In the genomic region with DNA sequence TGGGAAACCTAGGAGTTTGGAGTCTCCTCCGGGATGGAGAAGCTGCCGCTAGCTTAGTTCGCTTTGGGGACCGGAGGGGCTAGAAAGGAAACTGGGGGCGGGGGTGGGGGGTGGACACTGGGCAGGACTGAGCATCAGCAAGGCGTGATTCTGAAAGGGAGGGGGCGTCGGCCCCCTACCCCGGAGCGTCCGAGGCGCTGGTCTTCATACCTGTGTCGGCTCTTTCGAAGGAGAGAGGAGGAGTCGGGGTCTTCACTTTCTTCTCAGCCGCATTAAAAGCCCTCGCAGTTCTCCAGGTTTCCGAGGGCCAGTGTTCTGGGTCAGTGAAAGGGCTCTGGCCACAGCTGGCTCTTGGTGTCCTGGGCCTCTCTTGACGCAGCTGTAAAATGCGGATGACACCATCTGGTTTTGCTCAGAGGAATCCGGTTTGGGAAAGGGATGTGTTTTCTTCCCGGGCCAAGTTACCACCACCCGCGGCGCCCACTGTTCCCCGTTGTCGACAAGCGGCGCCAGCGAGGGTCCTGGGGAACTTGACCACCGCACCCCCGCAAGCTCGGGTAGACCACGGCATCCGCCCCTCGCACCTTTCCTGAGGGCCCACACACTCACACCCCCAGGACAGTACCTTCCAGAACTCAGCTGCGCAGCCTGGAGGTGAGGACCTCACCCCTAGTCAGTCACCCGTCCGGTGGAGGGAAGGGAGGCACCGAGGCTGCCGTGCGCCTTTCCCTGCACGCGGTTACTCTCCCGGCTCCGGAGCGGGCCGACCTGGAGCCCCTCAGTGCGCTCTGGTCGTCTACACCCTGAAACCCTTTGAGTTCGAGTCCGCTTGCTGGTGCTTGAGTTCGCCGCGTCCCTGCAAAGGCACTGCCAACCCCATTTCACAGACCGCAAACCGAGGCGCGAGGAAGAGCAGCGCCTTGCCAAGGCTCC, we compare ENCODE assay signal across 2 cellular contexts.
TF ChIP-seq lines count a peak whose summit lies in the region.

No MANE protein-coding gene starts in this region.

TF ChIP-seq in SK-N-SH, 30 proteins besides CTCF, POLR2A, EP300 and RAD21:
- TF ChIP-seq, protein P1, sequence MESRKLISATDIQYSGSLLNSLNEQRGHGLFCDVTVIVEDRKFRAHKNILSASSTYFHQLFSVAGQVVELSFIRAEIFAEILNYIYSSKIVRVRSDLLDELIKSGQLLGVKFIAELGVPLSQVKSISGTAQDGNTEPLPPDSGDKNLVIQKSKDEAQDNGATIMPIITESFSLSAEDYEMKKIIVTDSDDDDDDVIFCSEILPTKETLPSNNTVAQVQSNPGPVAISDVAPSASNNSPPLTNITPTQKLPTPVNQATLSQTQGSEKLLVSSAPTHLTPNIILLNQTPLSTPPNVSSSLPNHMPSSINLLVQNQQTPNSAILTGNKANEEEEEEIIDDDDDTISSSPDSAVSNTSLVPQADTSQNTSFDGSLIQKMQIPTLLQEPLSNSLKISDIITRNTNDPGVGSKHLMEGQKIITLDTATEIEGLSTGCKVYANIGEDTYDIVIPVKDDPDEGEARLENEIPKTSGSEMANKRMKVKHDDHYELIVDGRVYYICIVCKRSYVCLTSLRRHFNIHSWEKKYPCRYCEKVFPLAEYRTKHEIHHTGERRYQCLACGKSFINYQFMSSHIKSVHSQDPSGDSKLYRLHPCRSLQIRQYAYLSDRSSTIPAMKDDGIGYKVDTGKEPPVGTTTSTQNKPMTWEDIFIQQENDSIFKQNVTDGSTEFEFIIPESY (IDR thresholded peaks at IDR 0.05; ENCODE audit: borderline replicate concordance, low read depth): no peak
- TF ChIP-seq YY1 (IDR thresholded peaks at IDR 0.05; ENCODE audit: low read depth) (no peak), RCOR1 (IDR thresholded peaks at IDR 0.05; ENCODE audit: low read length) (no peak), NRF1 (IDR thresholded peaks at IDR 0.05; ENCODE audit: low read depth, low read length) (no peak), RXRA (IDR thresholded peaks at IDR 0.05; ENCODE audit: borderline replicate concordance, low read depth) (no peak), SIN3A (IDR thresholded peaks at IDR 0.05; ENCODE audit: borderline replicate concordance, low read depth, low read length) (no peak)

TF ChIP-seq in SK-N-SH treated with all-trans-retinoic acid at 6 μM for 48 hours, 23 proteins besides CTCF, POLR2A, EP300 and RAD21 (continued from another document):
- TF ChIP-seq, protein P2, sequence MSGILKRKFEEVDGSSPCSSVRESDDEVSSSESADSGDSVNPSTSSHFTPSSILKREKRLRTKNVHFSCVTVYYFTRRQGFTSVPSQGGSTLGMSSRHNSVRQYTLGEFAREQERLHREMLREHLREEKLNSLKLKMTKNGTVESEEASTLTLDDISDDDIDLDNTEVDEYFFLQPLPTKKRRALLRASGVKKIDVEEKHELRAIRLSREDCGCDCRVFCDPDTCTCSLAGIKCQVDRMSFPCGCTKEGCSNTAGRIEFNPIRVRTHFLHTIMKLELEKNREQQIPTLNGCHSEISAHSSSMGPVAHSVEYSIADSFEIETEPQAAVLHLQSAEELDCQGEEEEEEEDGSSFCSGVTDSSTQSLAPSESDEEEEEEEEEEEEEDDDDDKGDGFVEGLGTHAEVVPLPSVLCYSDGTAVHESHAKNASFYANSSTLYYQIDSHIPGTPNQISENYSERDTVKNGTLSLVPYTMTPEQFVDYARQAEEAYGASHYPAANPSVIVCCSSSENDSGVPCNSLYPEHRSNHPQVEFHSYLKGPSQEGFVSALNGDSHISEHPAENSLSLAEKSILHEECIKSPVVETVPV (CRISPR knock-in tag; IDR thresholded peaks at IDR 0.05): no peak
- TF ChIP-seq PPARA (CRISPR knock-in tag; IDR thresholded peaks at IDR 0.05; ENCODE audit: borderline replicate concordance): no peak
- TF ChIP-seq, protein P3, sequence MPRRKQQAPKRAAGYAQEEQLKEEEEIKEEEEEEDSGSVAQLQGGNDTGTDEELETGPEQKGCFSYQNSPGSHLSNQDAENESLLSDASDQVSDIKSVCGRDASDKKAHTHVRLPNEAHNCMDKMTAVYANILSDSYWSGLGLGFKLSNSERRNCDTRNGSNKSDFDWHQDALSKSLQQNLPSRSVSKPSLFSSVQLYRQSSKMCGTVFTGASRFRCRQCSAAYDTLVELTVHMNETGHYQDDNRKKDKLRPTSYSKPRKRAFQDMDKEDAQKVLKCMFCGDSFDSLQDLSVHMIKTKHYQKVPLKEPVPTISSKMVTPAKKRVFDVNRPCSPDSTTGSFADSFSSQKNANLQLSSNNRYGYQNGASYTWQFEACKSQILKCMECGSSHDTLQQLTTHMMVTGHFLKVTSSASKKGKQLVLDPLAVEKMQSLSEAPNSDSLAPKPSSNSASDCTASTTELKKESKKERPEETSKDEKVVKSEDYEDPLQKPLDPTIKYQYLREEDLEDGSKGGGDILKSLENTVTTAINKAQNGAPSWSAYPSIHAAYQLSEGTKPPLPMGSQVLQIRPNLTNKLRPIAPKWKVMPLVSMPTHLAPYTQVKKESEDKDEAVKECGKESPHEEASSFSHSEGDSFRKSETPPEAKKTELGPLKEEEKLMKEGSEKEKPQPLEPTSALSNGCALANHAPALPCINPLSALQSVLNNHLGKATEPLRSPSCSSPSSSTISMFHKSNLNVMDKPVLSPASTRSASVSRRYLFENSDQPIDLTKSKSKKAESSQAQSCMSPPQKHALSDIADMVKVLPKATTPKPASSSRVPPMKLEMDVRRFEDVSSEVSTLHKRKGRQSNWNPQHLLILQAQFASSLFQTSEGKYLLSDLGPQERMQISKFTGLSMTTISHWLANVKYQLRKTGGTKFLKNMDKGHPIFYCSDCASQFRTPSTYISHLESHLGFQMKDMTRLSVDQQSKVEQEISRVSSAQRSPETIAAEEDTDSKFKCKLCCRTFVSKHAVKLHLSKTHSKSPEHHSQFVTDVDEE (CRISPR knock-in tag; IDR thresholded peaks at IDR 0.05): no peak
